24 cellular contexts compared by ENCODE assay signal in the genomic region with DNA sequence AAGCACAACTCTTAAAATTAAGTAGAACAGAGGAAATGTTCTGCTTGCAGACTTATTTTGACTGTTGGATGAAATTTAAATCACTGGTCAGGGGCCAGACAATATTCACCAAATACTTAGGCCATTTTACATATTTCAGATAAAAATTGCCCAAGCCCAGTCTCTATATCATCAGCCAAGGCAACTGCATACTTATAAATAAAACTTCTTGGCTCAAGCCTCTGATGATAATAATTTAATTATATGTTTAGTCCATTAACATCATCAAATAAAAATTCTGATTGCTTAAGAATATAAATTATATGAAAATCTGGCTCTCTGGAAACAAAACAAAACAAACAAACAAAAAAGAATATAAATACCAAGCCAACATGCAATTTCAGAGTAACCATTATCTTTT.
A peak's percentile ranks its signal among the peaks of the same experiment; 100 is the strongest.
DNase-seq lines count a peak whose midpoint lies in the region; ATAC-seq and TF ChIP-seq lines count a peak whose summit lies in the region.
"Had no signal": no experiment of that assay in that cellular context is flagged by ENCODE, and none has a peak within 500 bp of the region (broad histone marks: within the 10 kb centered on the region; RNA-seq: fewer than 3 reads in every experiment).

No MANE protein-coding gene starts in this region.

- H3K4me2 ChIP-seq in SK-N-SH (no peak overlapping the region), PC-3 (ENCODE audit: low read length) (no peak overlapping the region)
- H3K4me2 ChIP-seq: BLaER1 treated with 17β-estradiol and CSF1 and Interleukin-3, amounts not matched to agents 10 nM and 100 nM; GM23338 had no signal

- H4K20me1 ChIP-seq in SK-N-SH (ENCODE audit: insufficient read depth) (no peaks in the 10 kb centered on the region), PC-3 (ENCODE audit: low read length) (no peaks in the 10 kb centered on the region)
- H4K20me1 ChIP-seq: BLaER1 treated with 17β-estradiol and CSF1 and Interleukin-3, amounts not matched to agents 10 nM and 100 nM had no signal

- H3K9me2 ChIP-seq in SK-N-SH (no peaks in the 10 kb centered on the region), PC-3 (replicated peaks; ENCODE audit: low read length) (no peaks in the 10 kb centered on the region)

- H3K4me3 ChIP-seq in SK-N-SH (ENCODE audit: low read depth in 2 of 2, low read length in 1 of 2) (no peak overlapping the region), adipocyte (ENCODE audit: low read length) (no peak overlapping the region), tibial artery (no peak overlapping the region), PC-3 (ENCODE audit: low read length) (no peak overlapping the region)
- H3K4me3 ChIP-seq: BLaER1 treated with 17β-estradiol and CSF1 and Interleukin-3, amounts not matched to agents 10 nM and 100 nM; GM23338; HAP-1; K562; MG63; SJSA1 had no signal

- ATAC-seq in SK-N-SH treated with all-trans-retinoic acid at 6 μM for 48 hours (no peak), PC-3 (no peak)
- ATAC-seq: CD8-positive, alpha-beta T cell; GM23338; HepG2; K562 had no signal

- TF ChIP-seq RAD21 in SK-N-SH (IDR thresholded peaks at IDR 0.05; ENCODE audit: low read length): no peak

- H3K9ac ChIP-seq in SK-N-SH: no peak overlapping the region
- no peak overlapping the region for H3K9ac ChIP-seq in adipocyte (ENCODE audit: low read length)
- H3K9ac ChIP-seq in PC-3 (ENCODE audit: low read length): no peak overlapping the region
- H3K9ac ChIP-seq: BLaER1 treated with 17β-estradiol and CSF1 and Interleukin-3, amounts not matched to agents 10 nM and 100 nM had no signal

- BruUV-seq in PC-3 (replicated peaks; lab: Mats Ljungman, UMichigan): no TSS peak

- H3F3A ChIP-seq in SK-N-SH (replicated peaks; ENCODE audit: insufficient read depth) (no peaks in the 10 kb centered on the region), PC-3 (ENCODE audit: low read length, unreplicated experiment) (no peaks in the 10 kb centered on the region)

- H3K36me3 ChIP-seq in SK-N-SH (replicated peaks in 1 of 2; ENCODE audit: control insufficient read depth in 1 of 2, insufficient read depth in 2 of 2, low read length in 1 of 2): no peaks in the 10 kb centered on the region
- no peaks in the 10 kb centered on the region for H3K36me3 ChIP-seq in adipocyte (ENCODE audit: control insufficient read depth, insufficient read depth, low read length, severe bottlenecking)
- no peaks in the 10 kb centered on the region for H3K36me3 ChIP-seq in tibial artery
- no peaks in the 10 kb centered on the region for H3K36me3 ChIP-seq in PC-3 (ENCODE audit: low read depth, low read length)
- H3K36me3 ChIP-seq: BLaER1 treated with 17β-estradiol and CSF1 and Interleukin-3, amounts not matched to agents 10 nM and 100 nM; HAP-1; MG63; SJSA1 had no signal

- no peaks in the 10 kb centered on the region for H3K9me3 ChIP-seq in SK-N-SH
- no peaks in the 10 kb centered on the region for H3K9me3 ChIP-seq in adipocyte (ENCODE audit: control insufficient read depth, low read length)
- no peaks in the 10 kb centered on the region for H3K9me3 ChIP-seq in tibial artery
- no peaks in the 10 kb centered on the region for H3K9me3 ChIP-seq in PC-3 (ENCODE audit: low read length)
- H3K9me3 ChIP-seq: HAP-1, SJSA1 had no signal

- peaks cover 0 to 13% of the 10 kb centered on the region in 2 experiments; a peak in 2 of 4 replicates for H3K4me1 ChIP-seq in SK-N-SH (ENCODE audit: control insufficient read depth in 1 of 2, insufficient read depth in 2 of 2, low read depth in 1 of 2, low read length in 1 of 2)
- peaks cover 14% of the 10 kb centered on the region for H3K4me1 ChIP-seq in adipocyte (ENCODE audit: control insufficient read depth, insufficient read depth, low read length)
- H3K4me1 ChIP-seq in tibial artery: peaks cover 10 to 59% (median 19%) of the 10 kb centered on the region in 4 donors
- peaks cover 12% of the 10 kb centered on the region for H3K4me1 ChIP-seq in PC-3 (ENCODE audit: insufficient read depth, low read length)
- H3K4me1 ChIP-seq: HAP-1 had no signal

- intact Hi-C loops in tibial artery (cut with DNase I; ENCODE audit: low total_unique reads) (loop anchor here (10.0 kb wide), 1 partner anchor 126 kb away; no protein-coding TSS in a partner anchor), PC-3 (cut with micrococcal nuclease) (no loop called here)

- no peak overlapping the region for H2AFZ ChIP-seq in SK-N-SH (ENCODE audit: low read depth)
- no peak overlapping the region for H2AFZ ChIP-seq in PC-3 (ENCODE audit: low read length)
- H2AFZ ChIP-seq: GM23338 had no signal

- POLR2A ChIA-PET in SK-N-SH (lab: Yijun Ruan, JAX): no interaction called here
- POLR2A ChIA-PET in PC-3 (lab: Charles Lee; ENCODE audit: unreplicated experiment): no interaction called here

- no peak for TF ChIP-seq CTCF in SK-N-SH (IDR thresholded peaks at IDR 0.05)
- TF ChIP-seq CTCF in tibial artery (IDR thresholded peaks at IDR 0.05): no peak
- no peak for TF ChIP-seq CTCF in PC-3 (conservative IDR thresholded peaks at IDR 0.05; ENCODE audit: low read depth, low read length)
- no peak for TF ChIP-seq CTCF in GM10266 (IDR thresholded peaks at IDR 0.05; ENCODE audit: control insufficient read depth, insufficient read depth, low read depth, missing control alignments)

- H3K27ac ChIP-seq in SK-N-SH (ENCODE audit: low read depth in 2 of 2, low read length in 1 of 2) (no peak overlapping the region), tibial artery (peak overlapping the region; percentile 10 to 49), PC-3 (ENCODE audit: low read length) (no peak overlapping the region)
- H3K27ac ChIP-seq: 22Rv1; BLaER1 treated with 17β-estradiol and CSF1 and Interleukin-3, amounts not matched to agents 10 nM and 100 nM; HL-60; SJSA1 had no signal

- H3K27me3 ChIP-seq in SK-N-SH (ENCODE audit: insufficient read depth): no peaks in the 10 kb centered on the region
- H3K27me3 ChIP-seq in adipocyte (replicated peaks; ENCODE audit: control insufficient read depth, insufficient read depth, low read length): no peaks in the 10 kb centered on the region
- H3K27me3 ChIP-seq in tibial artery: no peaks in the 10 kb centered on the region
- no peaks in the 10 kb centered on the region for H3K27me3 ChIP-seq in PC-3 (ENCODE audit: low read length)
- H3K27me3 ChIP-seq: BLaER1 treated with 17β-estradiol and CSF1 and Interleukin-3, amounts not matched to agents 10 nM and 100 nM; MG63; SJSA1 had no signal

- H3K79me2 ChIP-seq in SK-N-SH (ENCODE audit: insufficient read depth): no peaks in the 10 kb centered on the region
- no peaks in the 10 kb centered on the region for H3K79me2 ChIP-seq in PC-3 (ENCODE audit: low read length)

- no peak for DNase-seq in SK-N-SH
- peak; percentile 59 for DNase-seq in adipocyte (ENCODE audit: low read depth)
- peak; percentile 42 for DNase-seq in fibroblast of peridontal ligament (ENCODE audit: extremely low read depth)
- no peak for DNase-seq in tibial artery
- DNase-seq in PC-3: no peak
- DNase-seq in SKM-1 (lab: John Stamatoyannopoulos, UW; ENCODE audit: unreplicated experiment): no peak
- DNase-seq in GM10266 (ENCODE audit: extremely low spot score): no peak
- DNase-seq: ACHN; CD8-positive, alpha-beta T cell; NCI-H1048; NCI-H1436 treated with DMSO at 0.1 percent for 48 hours; NCI-H1930; NCI-H226; NCI-H524 had no signal

- CTCF ChIA-PET in SK-N-SH (lab: Yijun Ruan, JAX) (interaction anchor here (1.3 kb wide), 1 partner anchor 582 kb away, joined by 3 read pairs; no protein-coding TSS in a partner anchor), PC-3 (lab: Charles Lee) (no interaction called here)

- TF ChIP-seq EP300 in SK-N-SH (IDR thresholded peaks at IDR 0.05; ENCODE audit: borderline replicate concordance in 1 of 2, low read depth in 1 of 2, low read length in 1 of 2): no peak

TF ChIP-seq in SK-N-SH treated with all-trans-retinoic acid at 6 μM for 48 hours, 23 proteins besides CTCF, POLR2A, EP300 and RAD21:
- TF ChIP-seq PPARA (CRISPR knock-in tag; IDR thresholded peaks at IDR 0.05; ENCODE audit: borderline replicate concordance) (no peak), ISL1 (CRISPR knock-in tag; IDR thresholded peaks at IDR 0.05) (0 out of 2 replicates have a peak, but pooled peaks have one; percentile 14)

TF ChIP-seq in SK-N-SH, 30 proteins besides CTCF, POLR2A, EP300 and RAD21:
- TF ChIP-seq SIN3A (IDR thresholded peaks at IDR 0.05; ENCODE audit: borderline replicate concordance, low read depth, low read length): no peak
- TF ChIP-seq FOXJ3 (CRISPR knock-in tag; IDR thresholded peaks at IDR 0.05): no peak
- TF ChIP-seq, protein P1, sequence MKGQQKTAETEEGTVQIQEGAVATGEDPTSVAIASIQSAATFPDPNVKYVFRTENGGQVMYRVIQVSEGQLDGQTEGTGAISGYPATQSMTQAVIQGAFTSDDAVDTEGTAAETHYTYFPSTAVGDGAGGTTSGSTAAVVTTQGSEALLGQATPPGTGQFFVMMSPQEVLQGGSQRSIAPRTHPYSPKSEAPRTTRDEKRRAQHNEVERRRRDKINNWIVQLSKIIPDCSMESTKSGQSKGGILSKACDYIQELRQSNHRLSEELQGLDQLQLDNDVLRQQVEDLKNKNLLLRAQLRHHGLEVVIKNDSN (IDR thresholded peaks at IDR 0.05; ENCODE audit: borderline replicate concordance, low read depth): no peak

Comparison
In these comparisons a context has a peak if more than half of its experiments do, and no peak if none do; other contexts are left out.
1. DNase-seq: peak in adipocyte (single experiment) and fibroblast of peridontal ligament (single experiment); none in SK-N-SH (single experiment), tibial artery (0 of 2), PC-3 (single experiment), SKM-1 (single experiment) and GM10266 (single experiment).
2. H3K27ac ChIP-seq: peak in tibial artery (2 of 2); none in SK-N-SH (0 of 2) and PC-3 (single experiment).